Comparison of ENCODE assay signal across 21 cellular contexts in the genomic region with DNA sequence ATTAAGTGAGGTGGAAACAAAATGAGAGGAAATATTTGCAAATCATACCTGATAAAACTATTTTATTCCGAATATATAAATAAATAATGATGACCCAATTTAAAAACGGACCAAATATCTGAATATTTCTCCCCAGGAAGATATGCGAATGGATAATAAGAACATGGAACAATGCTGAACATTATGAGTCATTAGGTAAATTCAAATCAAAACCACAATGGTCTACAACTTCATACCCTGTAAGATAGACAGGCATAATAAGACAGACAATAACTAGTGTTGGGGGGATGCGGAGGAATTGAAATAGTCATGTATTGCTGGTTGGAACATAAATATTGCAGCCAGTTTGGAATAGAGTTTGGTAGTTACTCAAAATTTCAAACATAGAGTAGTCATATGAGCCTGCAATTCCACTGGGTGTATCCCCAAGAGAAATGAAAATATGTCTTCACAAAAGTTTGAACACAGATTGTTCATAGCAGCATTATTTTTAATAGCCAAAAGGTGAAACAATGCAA. TPM values are rescaled to one million over a fixed set of nuclear protein-coding genes. Genes with fewer than 3 reads are reported as not detected.
DNase-seq lines count a peak whose midpoint lies in the region; ATAC-seq, FAIRE-seq and TF ChIP-seq lines count a peak whose summit lies in the region.
"Had no signal": no experiment of that assay in that cellular context is flagged by ENCODE, and none has a peak within 500 bp of the region (broad histone marks: within the 10 kb centered on the region; RNA-seq: fewer than 3 reads in every experiment).

No MANE protein-coding gene starts in this region.

- no peaks in the 10 kb centered on the region for H3K9me3 ChIP-seq in A673 (ENCODE audit: low read depth, low read length, poor library complexity, severe bottlenecking)
- H3K9me3 ChIP-seq: MG63, Peyer's patch had no signal

- intact Hi-C loops in A673 (cut with micrococcal nuclease; ENCODE audit: unreplicated experiment) = no loop called here

- CTCF ChIA-PET in A673 (lab: Charles Lee) = no interaction called here

- H3K4me1 ChIP-seq in A673 (ENCODE audit: insufficient read depth, low read length, poor library complexity, severe bottlenecking) = no peaks in the 10 kb centered on the region
- H3K4me1 ChIP-seq: Peyer's patch had no signal

- TF ChIP-seq CTCF in A673 (conservative IDR thresholded peaks at IDR 0.05; ENCODE audit: low read depth, low read length) = no peak
- TF ChIP-seq CTCF in bronchial epithelial cell (IDR thresholded peaks at IDR 0.05; ENCODE audit: insufficient read depth, low read length, severe bottlenecking) = no peak
- TF ChIP-seq CTCF in fibroblast of the aortic adventitia (IDR thresholded peaks at IDR 0.05; ENCODE audit: insufficient read depth, low read length) = no peak

- H3K4me3 ChIP-seq in A673 (ENCODE audit: low read depth, low read length, poor library complexity, severe bottlenecking) (no peak overlapping the region), bronchial epithelial cell (ENCODE audit: low read depth, low read length) (no peak overlapping the region), fibroblast of the aortic adventitia (ENCODE audit: low read depth, low read length) (no peak overlapping the region)
- H3K4me3 ChIP-seq: GM23338, MG63, Peyer's patch had no signal

- ATAC-seq in HG03342 (IDR thresholded peaks at IDR 0.05; ENCODE audit: unreplicated experiment) = no peak
- no peak for ATAC-seq in HG03565 (IDR thresholded peaks at IDR 0.05; ENCODE audit: unreplicated experiment)
- ATAC-seq: GM23338, SK-N-SH treated with all-trans-retinoic acid at 6 μM for 48 hours had no signal

- H3K27me3 ChIP-seq in A673 (replicated peaks; ENCODE audit: insufficient read depth, low read depth, low read length, poor library complexity) (no peaks in the 10 kb centered on the region), bronchial epithelial cell (ENCODE audit: control insufficient read depth, insufficient read depth, low read length) (no peaks in the 10 kb centered on the region)
- H3K27me3 ChIP-seq: MG63, Peyer's patch had no signal

- TSS peak; percentile 15 for BruUV-seq in A673 (replicated peaks; lab: Mats Ljungman, UMichigan)

- no peak for DNase-seq in A673 (ENCODE audit: low spot score)
- DNase-seq in M059J (ENCODE audit: low read depth) = peak; percentile 29
- DNase-seq in bronchial epithelial cell (ENCODE audit: low read depth) = peak; percentile 21
- DNase-seq in fibroblast of the aortic adventitia (ENCODE audit: low read depth) = peak; percentile 13
- no peak for DNase-seq in germinal center (ENCODE audit: low spot score)
- DNase-seq: EL; HCEC 1CT; MG63; NCI-H1417; NCI-H1694 treated with DMSO at 0.1 percent for 48 hours; NCI-H2081 treated with DMSO at 0.1 percent for 48 hours; NCI-H510A treated with DMSO at 0.1 percent for 48 hours; NCI-H748 treated with DMSO at 0.1 percent for 48 hours; NK-92 treated with Interleukin-12 subunit alpha and Interleukin-12 subunit beta, amount 100 ng/mL, for 24 hours; Peyer's patch; T-helper 1 cell had no signal

- H3K36me3 ChIP-seq in A673 (ENCODE audit: insufficient read depth, low read length, poor library complexity, severe bottlenecking) (no peaks in the 10 kb centered on the region), bronchial epithelial cell (ENCODE audit: control insufficient read depth, insufficient read depth, low read length) (no peaks in the 10 kb centered on the region)
- H3K36me3 ChIP-seq: MG63, Peyer's patch had no signal

- POLR2A ChIA-PET in A673 (lab: Charles Lee; ENCODE audit: low non-redundant PET) = no interaction called here

- no peak overlapping the region for H3K27ac ChIP-seq in A673 (ENCODE audit: low read depth, low read length, poor library complexity, severe bottlenecking)
- H3K27ac ChIP-seq: Peyer's patch had no signal

- no peak for FAIRE-seq in bronchial epithelial cell (lab: Jason Lieb, UNC)

RNA-seq across cellular contexts. Expression of a gene that starts 47.6 kb away (rescaled TPM):
- total RNA-seq in A673 (2021) (0.45 and 0.68 TPM in 2 replicates), bronchial epithelial cell (not detected in 2 replicates), fibroblast of the aortic adventitia (ENCODE audit: low replicate concordance) (0.41 and 1.8 TPM in 2 replicates)
- total RNA-seq in M059J (2014; rRNA removed; shearing (Covaris generic)) = 0.42 and 0.44 TPM in 2 replicates
- total RNA-seq: B cell had no signal

Comparison
In these comparisons a context has a peak if more than half of its experiments do, and no peak if none do; other contexts are left out.
1. DNase-seq: peak in M059J (single experiment), bronchial epithelial cell (single experiment) and fibroblast of the aortic adventitia (single experiment); none in A673 (single experiment) and germinal center (single experiment).